In genomic region chr4:152486414-152487389, GRCh38 we compare ENCODE assay signal across 12 cellular contexts. TPM values are rescaled to one million over a fixed set of nuclear protein-coding genes. Genes with fewer than 3 reads are reported as not detected.
DNase-seq lines count a peak whose midpoint lies in the region; ATAC-seq, FAIRE-seq and TF ChIP-seq lines count a peak whose summit lies in the region.
"Had no signal": no experiment of that assay in that cellular context is flagged by ENCODE, and none has a peak within 500 bp of the region (broad histone marks: within the 10 kb centered on the region; RNA-seq: fewer than 3 reads in every experiment).

No MANE protein-coding gene starts in this region.

- POLR2A ChIA-PET in GM10248 (lab: Yijun Ruan, JAX), result interaction anchor here (1.2 kb wide), 1 partner anchor 28 kb away, joined by 3 read pairs; no protein-coding TSS in a partner anchor

- H3K4me3 ChIP-seq in CD4-positive, CD25-positive, alpha-beta regulatory T cell (ENCODE audit: low read depth, low read length), result peak overlapping the region; percentile 54
- no peak overlapping the region for H3K4me3 ChIP-seq in body of pancreas
- H3K4me3 ChIP-seq: GM23248 had no signal

- FAIRE-seq in GM12891 (lab: Jason Lieb, UNC), result peak; percentile 88

- DNase-seq in CD4-positive, CD25-positive, alpha-beta regulatory T cell, result no peak
- DNase-seq in GM12891 (ENCODE audit: insufficient read length, low spot score), result no peak
- no peak for DNase-seq in body of pancreas
- no peak for DNase-seq in natural killer cell
- DNase-seq in NCI-H146 (lab: John Stamatoyannopoulos, UW), result no peak
- no peak for DNase-seq in anterior cingulate cortex (lab: John Stamatoyannopoulos, UW)
- no peak for DNase-seq in NCI-H226
- DNase-seq in GM10248 (ENCODE audit: extremely low spot score), result no peak
- DNase-seq: activated CD4-positive, alpha-beta T cell treated with anti-CD3 and anti-CD28 coated beads, Interleukin-2, amount 50 U/mL, for 4 hours; cortex of kidney; MM.1S had no signal

- peak overlapping the region in 2 of 4 donors; percentile 3 for H3K4me3 Mint-ChIP-seq in CD4-positive, CD25-positive, alpha-beta regulatory T cell
- no peak overlapping the region for H3K4me3 Mint-ChIP-seq in natural killer cell

- H3K27ac Mint-ChIP-seq in CD4-positive, CD25-positive, alpha-beta regulatory T cell, result peak overlapping the region in 1 of 3 donors; percentile 18
- peak overlapping the region; percentile 15 to 58 for H3K27ac Mint-ChIP-seq in natural killer cell

- CTCF ChIA-PET in GM10248 (lab: Yijun Ruan, JAX), result interaction anchor here (0.9 to 1.9 kb wide), 9 partner anchors 10 to 249 kb away, joined by 3 to 15 read pairs (median 3); no protein-coding TSS in a partner anchor

- peaks cover 4% of the 10 kb centered on the region for H3K36me3 ChIP-seq in CD4-positive, CD25-positive, alpha-beta regulatory T cell (ENCODE audit: control insufficient read depth, insufficient read depth, low read length)
- H3K36me3 ChIP-seq in body of pancreas (replicated peaks in 1 of 2; ENCODE audit: insufficient read depth in 1 of 2, low read depth in 2 of 2), result no peaks in the 10 kb centered on the region

- peaks cover 23% of the 10 kb centered on the region for H3K4me1 ChIP-seq in CD4-positive, CD25-positive, alpha-beta regulatory T cell (ENCODE audit: control insufficient read depth, insufficient read depth, low read length, poor library complexity, severe bottlenecking)
- H3K4me1 ChIP-seq in body of pancreas, result peaks cover 26% of the 10 kb centered on the region

- H3K27me3 Mint-ChIP-seq in CD4-positive, CD25-positive, alpha-beta regulatory T cell, result no peaks in the 10 kb centered on the region
- no peaks in the 10 kb centered on the region for H3K27me3 Mint-ChIP-seq in natural killer cell (ENCODE audit: low read depth in 2 of 2)

- peak overlapping the region; percentile 68 for H3K27ac ChIP-seq in CD4-positive, CD25-positive, alpha-beta regulatory T cell (ENCODE audit: insufficient read depth, low read length, poor library complexity, severe bottlenecking)
- H3K27ac ChIP-seq in body of pancreas, result peak overlapping the region in 1 of 4 donors; percentile 61

- no peak for ATAC-seq in CD4-positive, CD25-positive, alpha-beta regulatory T cell (ENCODE audit: low read depth in 2 of 2)
- ATAC-seq in body of pancreas (peak; percentile 42), natural killer cell (no peak)

- H3K36me3 Mint-ChIP-seq in CD4-positive, CD25-positive, alpha-beta regulatory T cell, result peaks cover 3% of the 10 kb centered on the region
- H3K36me3 Mint-ChIP-seq in natural killer cell, result no peaks in the 10 kb centered on the region

- no peaks in the 10 kb centered on the region for H3K9me3 ChIP-seq in CD4-positive, CD25-positive, alpha-beta regulatory T cell (ENCODE audit: control insufficient read depth in 2 of 2, low read length in 2 of 2)
- H3K9me3 ChIP-seq in body of pancreas, result no peaks in the 10 kb centered on the region

- H3K9me3 Mint-ChIP-seq in CD4-positive, CD25-positive, alpha-beta regulatory T cell, result no peaks in the 10 kb centered on the region
- no peaks in the 10 kb centered on the region for H3K9me3 Mint-ChIP-seq in natural killer cell

- TF ChIP-seq POLR2A in GM12891 (IDR thresholded peaks at IDR 0.05; ENCODE audit: low read depth, low read length), result no peak
- no peak for TF ChIP-seq POLR2A in body of pancreas (IDR thresholded peaks at IDR 0.05)

- peaks cover 45 to 63% (median 56%) of the 10 kb centered on the region in 4 donors for H3K4me1 Mint-ChIP-seq in CD4-positive, CD25-positive, alpha-beta regulatory T cell
- peaks cover 50 to 72% of the 10 kb centered on the region in 2 donors for H3K4me1 Mint-ChIP-seq in natural killer cell

- H3K27me3 ChIP-seq in CD4-positive, CD25-positive, alpha-beta regulatory T cell (ENCODE audit: control insufficient read depth, insufficient read depth, low read length), result no peaks in the 10 kb centered on the region
- no peaks in the 10 kb centered on the region for H3K27me3 ChIP-seq in body of pancreas

- 46 to 47% methylated on average over 7 of the region's 7 CpGs for WGBS in body of pancreas, 2 donors

- TF ChIP-seq CTCF in body of pancreas (IDR thresholded peaks at IDR 0.05), result no peak
- TF ChIP-seq CTCF in natural killer cell (IDR thresholded peaks at IDR 0.05), result no peak
- TF ChIP-seq CTCF in GM10248 (IDR thresholded peaks at IDR 0.05; ENCODE audit: control extremely low read depth, extremely low read depth, low read depth, missing control alignments), result no peak

- intact Hi-C loops in body of pancreas (cut with DNase I), result no loop called here
- intact Hi-C loops in natural killer cell (cut with micrococcal nuclease), result no loop called here

TF ChIP-seq in GM12891, 5 proteins besides CTCF, POLR2A, EP300 and RAD21:
- TF ChIP-seq SPI1 (IDR thresholded peaks at IDR 0.05; ENCODE audit: low read depth, low read length) (no peak), PAX5 (IDR thresholded peaks at IDR 0.05; ENCODE audit: insufficient read depth, low read length, severe bottlenecking) (no peak), TAF1 (IDR thresholded peaks at IDR 0.05; ENCODE audit: low read depth, low read length) (no peak), POLR2AphosphoS5 (IDR thresholded peaks at IDR 0.05; ENCODE audit: low read depth, low read length) (no peak)

RNA-seq across cellular contexts. Expression of gene FBXW7, which starts 49.2 kb away (rescaled TPM):
- 146 TPM for total RNA-seq in CD4-positive, CD25-positive, alpha-beta regulatory T cell
- polyA plus RNA-seq in CD4-positive, CD25-positive, alpha-beta regulatory T cell, result 10 to 100 TPM; 43.8 to 50.7 (median 47.4) TPM
- polyA plus RNA-seq in GM12891 (2012; ENCODE audit: low read depth, missing spikeins), result 47.7 TPM
- 10 to 100 TPM; 34.5 to 40.5 TPM for total RNA-seq in body of pancreas
- 100 to 1,000 TPM; 172 to 202 (median 175) TPM for total RNA-seq in natural killer cell
